ENCODE assay signal across 28 cellular contexts in genomic region chr20:2261105-2261504, GRCh38. TPM values are rescaled to one million over a fixed set of nuclear protein-coding genes. Genes with fewer than 3 reads are reported as not detected.
DNase-seq lines count a peak whose midpoint lies in the region; ATAC-seq, FAIRE-seq and TF ChIP-seq lines count a peak whose summit lies in the region.
"Had no signal": no experiment of that assay in that cellular context is flagged by ENCODE, and none has a peak within 500 bp of the region (broad histone marks: within the 10 kb centered on the region; RNA-seq: fewer than 3 reads in every experiment).

No MANE protein-coding gene starts in this region.

- BruUV-seq in HepG2 (replicated peaks; lab: Mats Ljungman, UMichigan), result no TSS peak

- H4K20me1 ChIP-seq in HepG2 (ENCODE audit: insufficient read depth, low read length), result no peaks in the 10 kb centered on the region
- H4K20me1 ChIP-seq: BLaER1 treated with 17β-estradiol and CSF1 and Interleukin-3, amounts not matched to agents 10 nM and 100 nM had no signal

- no peak for TF ChIP-seq RAD21 in HepG2 (CRISPR knock-in tag; IDR thresholded peaks at IDR 0.05)

- peak; percentile 24 for ATAC-seq in HepG2
- no peak for ATAC-seq in HG03378 (IDR thresholded peaks at IDR 0.05; ENCODE audit: unreplicated experiment)
- ATAC-seq in HG02759 (IDR thresholded peaks at IDR 0.05; ENCODE audit: unreplicated experiment), result no peak
- ATAC-seq: stimulated activated naive B cell treated with anti-CD40 and anti-IgM and Interleukin-4, amounts not matched to agents 10 μg/mL and 1 μg/mL and 100 μg/mL, for 72 hours; T-helper 17 cell had no signal

- TF ChIP-seq POLR2A in Peyer's patch (IDR thresholded peaks at IDR 0.05), result no peak
- TF ChIP-seq POLR2A in HepG2 (IDR thresholded peaks at IDR 0.05; ENCODE audit: insufficient read depth in 1 of 2, low read depth in 2 of 2, low read length in 2 of 2), result no peak

- TF ChIP-seq CTCF in Peyer's patch (IDR thresholded peaks at IDR 0.05) (no peak), HepG2 (CRISPR knock-in tag; IDR thresholded peaks at IDR 0.05) (peak; percentile 18; the same call in 1 of the 2 replicates)

- H3K27me3 ChIP-seq in Peyer's patch (no peaks in the 10 kb centered on the region), HepG2 (ENCODE audit: control insufficient read depth in 1 of 2, insufficient read depth in 2 of 2, low read length in 2 of 2) (peaks cover 2% of the 10 kb centered on the region in 2 experiments; a peak in 1 of 5 replicates)
- H3K27me3 ChIP-seq: adrenal gland; BLaER1 treated with 17β-estradiol and CSF1 and Interleukin-3, amounts not matched to agents 10 nM and 100 nM; pancreas; sigmoid colon; SJCRH30 had no signal

- WGBS in HepG2 (ENCODE audit: low lambda C conversion rate), result 3% methylated on average over 7 of the region's 7 CpGs

- H3K4me3 ChIP-seq in Peyer's patch (no peak overlapping the region), HepG2 (replicated peaks in 1 of 3; ENCODE audit: insufficient read depth in 1 of 3, low read depth in 2 of 3, low read length in 3 of 3) (no peak overlapping the region)
- H3K4me3 ChIP-seq: adrenal gland; BLaER1 treated with 17β-estradiol and CSF1 and Interleukin-3, amounts not matched to agents 10 nM and 100 nM; pancreas; sigmoid colon; SJCRH30; thoracic aorta had no signal

- no peaks in the 10 kb centered on the region for H3K79me2 ChIP-seq in HepG2 (ENCODE audit: insufficient read depth, low read length)

- DNase-seq in A172 (ENCODE audit: low spot score), result peak; percentile 64
- DNase-seq in HT1080 (ENCODE audit: low read depth), result peak; percentile 53
- peak in 2 of 3 donors; percentile 86 to 87 for DNase-seq in Peyer's patch
- peak; percentile 73 for DNase-seq in HepG2 (ENCODE audit: low spot score)
- DNase-seq in activated gamma-delta T cell treated with Interleukin-2 at 50 U/mL for 16 hours, result no peak
- no peak for DNase-seq in T-helper 9 cell
- DNase-seq: ACHN; activated CD4-positive, alpha-beta T cell treated with anti-CD3 and anti-CD28 coated beads, Interleukin-2, amount 50 U/mL, for 1 hour; activated effector memory CD4-positive, alpha-beta T cell treated with Interleukin-2 at 50 U/mL for 16 hours; central memory CD4-positive, alpha-beta T cell; foreskin melanocyte; kidney; mammary epithelial cell; MV-4-11; naive B cell; NCI-H2107; pancreas; sigmoid colon; SJCRH30; stimulated activated naive B cell treated with anti-CD40 and anti-IgM and Interleukin-4, amounts not matched to agents 10 μg/mL and 1 μg/mL and 100 μg/mL, for 72 hours; T-helper 17 cell had no signal

- POLR2A ChIA-PET in HepG2 (lab: Yijun Ruan, JAX), result no interaction called here

- CTCF ChIA-PET in HepG2 (lab: Yijun Ruan, JAX; ENCODE audit: low intra/inter-chr PET ratio, low total read pairs), result no interaction called here

- intact Hi-C loops in HepG2 (cut with micrococcal nuclease; ENCODE audit: unreplicated experiment), result no loop called here

- no peak for FAIRE-seq in HepG2 (lab: Jason Lieb, UNC)
- FAIRE-seq: GM18507, kidney, pancreas had no signal

- no peaks in the 10 kb centered on the region for H3K9me3 ChIP-seq in Peyer's patch
- no peaks in the 10 kb centered on the region for H3K9me3 ChIP-seq in HepG2 (ENCODE audit: low read length)
- H3K9me3 ChIP-seq: adrenal gland; BLaER1 treated with 17β-estradiol and CSF1 and Interleukin-3, amounts not matched to agents 10 nM and 100 nM; pancreas; sigmoid colon; SJCRH30; thoracic aorta had no signal

- no peaks in the 10 kb centered on the region for H3K36me3 ChIP-seq in Peyer's patch
- H3K36me3 ChIP-seq in HepG2 (replicated peaks in 1 of 2; ENCODE audit: control insufficient read depth in 1 of 2, insufficient read depth in 2 of 2, low read length in 2 of 2), result no peaks in the 10 kb centered on the region
- H3K36me3 ChIP-seq: adrenal gland; BLaER1 treated with 17β-estradiol and CSF1 and Interleukin-3, amounts not matched to agents 10 nM and 100 nM; pancreas; sigmoid colon; SJCRH30; thoracic aorta had no signal

- TF ChIP-seq EP300 in HepG2 (IDR thresholded peaks at IDR 0.05; ENCODE audit: low read depth in 2 of 2, low read length in 2 of 2) (peak in 1 of 2 experiments; percentile 53; a peak in 1 of 4 replicates), HepG2 (CRISPR knock-in tag; IDR thresholded peaks at IDR 0.05; ENCODE audit: borderline replicate concordance) (no peak)

- H3K4me1 ChIP-seq in Peyer's patch (no peaks in the 10 kb centered on the region), HepG2 (ENCODE audit: insufficient read depth, low read length) (peaks cover 52% of the 10 kb centered on the region)
- H3K4me1 ChIP-seq: adrenal gland, sigmoid colon, SJCRH30 had no signal

- peak overlapping the region in 1 of 4 donors; percentile 14 for H3K27ac ChIP-seq in Peyer's patch
- no peak overlapping the region for H3K27ac ChIP-seq in HepG2 (ENCODE audit: extremely low read length, insufficient read depth, low read length)
- H3K27ac ChIP-seq: adrenal gland; BLaER1 treated with 17β-estradiol and CSF1 and Interleukin-3, amounts not matched to agents 10 nM and 100 nM; epithelial cell of prostate; pancreas; sigmoid colon; SJCRH30; thoracic aorta had no signal

- no peak overlapping the region for H3K4me2 ChIP-seq in HepG2 (ENCODE audit: low read depth, low read length)

- H3K9ac ChIP-seq in HepG2 (ENCODE audit: insufficient read depth, low read depth, low read length), result no peak overlapping the region
- H3K9ac ChIP-seq: BLaER1 treated with 17β-estradiol and CSF1 and Interleukin-3, amounts not matched to agents 10 nM and 100 nM had no signal

- no peak overlapping the region for H2AFZ ChIP-seq in HepG2 (ENCODE audit: low read length)

- in situ Hi-C loops in HepG2 (cut with HindIII; ENCODE audit: extremely low pct_ligation_motif_present, low pct_unique_long_range_greater_than_20kb), result no loop called here

TF ChIP-seq in HepG2, 621 proteins besides CTCF, POLR2A, EP300 and RAD21 (continues in another document):
- no peak for TF ChIP-seq SP1 (IDR thresholded peaks at IDR 0.05)
- TF ChIP-seq SP1 (CRISPR knock-in tag; IDR thresholded peaks at IDR 0.05), result no peak
- no peak for TF ChIP-seq XRCC5 (optimal IDR thresholded peaks at IDR 0.05; ENCODE audit: low read length)
- TF ChIP-seq ZNF274 (CRISPR knock-in tag; IDR thresholded peaks at IDR 0.05), result no peak
- 0 out of 2 replicates have a peak, but pooled peaks have one; percentile 35 for TF ChIP-seq BHLHE40 (IDR thresholded peaks at IDR 0.05; ENCODE audit: low read length)
- TF ChIP-seq ETV5 (CRISPR knock-in tag; IDR thresholded peaks at IDR 0.05; ENCODE audit: borderline replicate concordance), result peak; percentile 32; the same call in 1 of the 2 replicates
- TF ChIP-seq MTERF4 (CRISPR knock-in tag; IDR thresholded peaks at IDR 0.05), result no peak
- no peak for TF ChIP-seq THAP8 (CRISPR knock-in tag; IDR thresholded peaks at IDR 0.05; ENCODE audit: borderline replicate concordance)
- no peak for TF ChIP-seq HIVEP1 (CRISPR knock-in tag; IDR thresholded peaks at IDR 0.05)
- 0 out of 2 replicates have a peak, but pooled peaks have one; percentile 35 for TF ChIP-seq ZNF776 (CRISPR knock-in tag; IDR thresholded peaks at IDR 0.05)
- no peak for TF ChIP-seq MAFF (IDR thresholded peaks at IDR 0.05; ENCODE audit: low read depth, low read length)

RNA-seq across cellular contexts. Expression of gene TGM3, which starts 34.7 kb away (rescaled TPM):
- total RNA-seq in A172 (2014; rRNA removed; shearing (Covaris generic)), result 0.53 TPM in 1 of 2 replicates, not detected in the other
- total RNA-seq in HT1080 (2014; rRNA removed; shearing (Covaris generic)), result not detected in 2 replicates
- not detected in 2 replicates for polyA plus RNA-seq in HT1080 (2015; cell fraction: cytosol; rRNA removed)
- polyA plus RNA-seq in HT1080 (2015; cell fraction: nucleus; rRNA removed), result not detected in 2 replicates
- total RNA-seq in Peyer's patch, result under 1 TPM in 1 of 4 donors, not detected in 3; 0.40 TPM
- total RNA-seq in HepG2 (2016; rRNA removed; fragmentation: Illumina TruSeq; extraction: Trizol), result not detected in 2 replicates
- total RNA-seq in HepG2 (2016; cell fraction: cytosol; rRNA removed; fragmentation: Illumina TruSeq; extraction: Trizol; ENCODE audit: low read depth), result not detected in 2 replicates
- not detected in 2 replicates for total RNA-seq in HepG2 (2016; cell fraction: insoluble cytoplasmic fraction; rRNA removed; fragmentation: Illumina TruSeq; extraction: Trizol)
- not detected in 2 replicates for total RNA-seq in HepG2 (2016; cell fraction: membrane; rRNA removed; fragmentation: Illumina TruSeq; extraction: Trizol)
- not detected in 2 replicates for total RNA-seq in HepG2 (2016; cell fraction: nucleus; rRNA removed; fragmentation: Illumina TruSeq; extraction: Trizol)
- not detected in 2 replicates for polyA plus RNA-seq in HepG2 (2011; rRNA removed)
- polyA plus RNA-seq in HepG2 (2011; cell fraction: cytosol; rRNA removed), result not detected in 2 replicates
- not detected in 2 replicates for polyA plus RNA-seq in HepG2 (2011; cell fraction: nucleus; rRNA removed)
- not detected in 2 replicates for polyA plus RNA-seq in HepG2 (2012)
- not detected in 2 replicates for polyA plus RNA-seq in HepG2 (2016; cell fraction: cytosol; fragmentation: Illumina TruSeq; extraction: Trizol; ENCODE audit: low read depth)
- not detected in 2 replicates for polyA plus RNA-seq in HepG2 (2016; cell fraction: insoluble cytoplasmic fraction; fragmentation: Illumina TruSeq; extraction: Trizol; ENCODE audit: low read depth)
- polyA plus RNA-seq in HepG2 (2016; cell fraction: membrane; fragmentation: Illumina TruSeq; extraction: Trizol; ENCODE audit: low read depth), result not detected in 2 replicates
- not detected in 2 replicates for polyA plus RNA-seq in HepG2 (2016; cell fraction: nucleus; fragmentation: Illumina TruSeq; extraction: Trizol; ENCODE audit: insufficient read depth, low read depth)
- not detected in 2 replicates for polyA minus RNA-seq in HepG2 (2011; rRNA and poly(A)+ RNA removed; ENCODE audit: low replicate concordance)
- not detected in 2 replicates for polyA minus RNA-seq in HepG2 (2011; cell fraction: cytosol; rRNA and poly(A)+ RNA removed)
- not detected in 2 replicates for polyA minus RNA-seq in HepG2 (2011; cell fraction: nucleus; rRNA and poly(A)+ RNA removed)
- total RNA-seq: mammary epithelial cell, sigmoid colon, SJCRH30, T-helper 17 cell had no signal
- polyA plus RNA-seq: mammary epithelial cell had no signal

Comparison
In these comparisons a context has a peak if more than half of its experiments do, and no peak if none do; other contexts are left out.
1. DNase-seq: peak in A172 (single experiment), HT1080 (single experiment), Peyer's patch (2 of 3) and HepG2 (single experiment); none in activated gamma-delta T cell treated with Interleukin-2 at 50 U/mL for 16 hours (single experiment) and T-helper 9 cell (single experiment).